ENCODE assay signal across 8 cellular contexts in the genomic region with DNA sequence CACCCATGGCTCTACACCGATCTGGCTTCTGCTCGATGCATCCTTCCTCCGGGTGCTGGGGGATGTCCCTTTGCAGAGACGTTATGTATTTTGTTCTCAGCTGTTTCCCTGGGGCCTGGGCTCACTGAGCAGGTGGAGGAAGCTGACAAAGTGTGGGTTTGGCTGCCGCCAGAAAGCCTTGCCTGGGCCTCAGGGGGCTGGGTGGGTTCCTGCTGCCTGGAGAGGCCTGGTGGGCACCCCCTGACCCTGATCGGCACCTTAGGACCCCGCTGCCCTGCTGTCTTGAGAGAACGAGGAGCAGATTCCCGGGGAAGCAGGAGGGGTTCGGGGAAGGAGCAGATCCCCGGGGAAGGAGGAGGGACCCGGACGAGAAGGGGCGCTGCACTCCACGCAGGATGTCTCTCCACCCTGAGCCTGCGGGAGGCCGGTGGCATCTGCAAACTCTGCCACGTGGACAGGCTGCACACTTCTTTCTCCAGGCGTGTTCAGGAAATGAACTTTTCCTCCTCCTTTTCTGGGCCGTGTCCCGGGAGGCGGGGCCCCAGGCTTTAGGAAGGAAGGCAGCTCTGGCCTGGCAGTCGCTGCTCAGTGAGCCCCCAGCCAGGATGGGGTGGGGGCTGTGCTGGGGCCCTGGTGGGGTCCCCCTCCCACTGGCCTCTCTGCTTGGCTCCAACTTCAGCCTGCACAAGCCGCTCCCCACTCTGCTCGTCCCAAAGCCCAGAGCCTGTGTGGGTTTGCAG.
DNase-seq lines count a peak whose midpoint lies in the region; ATAC-seq, FAIRE-seq and TF ChIP-seq lines count a peak whose summit lies in the region.

No MANE protein-coding gene starts in this region.

- H4K20me1 ChIP-seq in Loucy (ENCODE audit: insufficient read depth, low read length, poor library complexity, severe bottlenecking) (no peaks in the 10 kb centered on the region), endothelial cell of umbilical vein (replicated peaks; ENCODE audit: control insufficient read depth, extremely low read depth, insufficient read depth, low read length) (no peaks in the 10 kb centered on the region)

- intact Hi-C loops in endothelial cell of umbilical vein (cut with micrococcal nuclease), result loop anchor here (1.0 kb wide), 1 partner anchor 19 kb away; no protein-coding TSS in a partner anchor

- H3K9ac ChIP-seq in Loucy (ENCODE audit: low read depth, low read length, poor library complexity, severe bottlenecking) (peak overlapping the region; percentile 84), endothelial cell of umbilical vein (replicated peaks; ENCODE audit: extremely low read depth, insufficient read depth, low read length) (no peak overlapping the region)

- no peaks in the 10 kb centered on the region for H3K36me3 ChIP-seq in Loucy (ENCODE audit: insufficient read depth, low read length)
- no peaks in the 10 kb centered on the region for H3K36me3 ChIP-seq in endothelial cell of umbilical vein (ENCODE audit: control insufficient read depth in 2 of 2, extremely low read depth in 1 of 2, insufficient read depth in 2 of 2, low read length in 2 of 2)
- H3K36me3 ChIP-seq in neutrophil, result no peaks in the 10 kb centered on the region

- H3K9me1 ChIP-seq in endothelial cell of umbilical vein (replicated peaks; ENCODE audit: control insufficient read depth, extremely low read depth, insufficient read depth, low read length), result no peaks in the 10 kb centered on the region

- POLR2A ChIA-PET in endothelial cell of umbilical vein (lab: Charles Lee), result interaction anchor here (1.6 kb wide), 1 partner anchor 19 kb away, joined by 5 read pairs; no protein-coding TSS in a partner anchor

- FAIRE-seq in endothelial cell of umbilical vein (lab: Jason Lieb, UNC) (peak; percentile 93), D721Med (lab: Jason Lieb, UNC) (no peak)

- no peak overlapping the region for H3K4me3 ChIP-seq in AG10803 (ENCODE audit: low read length)
- peak overlapping the region; percentile 36 for H3K4me3 ChIP-seq in Loucy (ENCODE audit: low read length, poor library complexity, severe bottlenecking)
- H3K4me3 ChIP-seq in endothelial cell of umbilical vein (replicated peaks in 1 of 3; ENCODE audit: insufficient read depth in 1 of 3, low read depth in 1 of 3, low read length in 3 of 3), result no peak overlapping the region
- H3K4me3 ChIP-seq in neutrophil (ENCODE audit: low read depth in 1 of 2, low read length in 1 of 2), result no peak overlapping the region

- peak; percentile 34 for TF ChIP-seq CTCF in AG10803 (conservative IDR thresholded peaks at IDR 0.05; ENCODE audit: low read length)
- TF ChIP-seq CTCF in Loucy (conservative IDR thresholded peaks at IDR 0.05; ENCODE audit: low read length), result 0 out of 2 replicates have a peak, but pooled peaks have one; percentile 20
- TF ChIP-seq CTCF in endothelial cell of umbilical vein (IDR thresholded peaks at IDR 0.05; ENCODE audit: extremely low read depth in 1 of 2, insufficient read depth in 1 of 2, low read depth in 1 of 2, low read length in 2 of 2), result no peak
- no peak for TF ChIP-seq CTCF in neutrophil (IDR thresholded peaks at IDR 0.05)
- no peak for TF ChIP-seq CTCF in D721Med (IDR thresholded peaks at IDR 0.05; ENCODE audit: insufficient read depth, missing control alignments)

- H3K4me1 ChIP-seq in Loucy (ENCODE audit: insufficient read depth, low read length, poor library complexity, severe bottlenecking), result peaks cover 43% of the 10 kb centered on the region
- H3K4me1 ChIP-seq in endothelial cell of umbilical vein (ENCODE audit: control insufficient read depth, extremely low read depth, insufficient read depth, low read length), result peaks cover 13% of the 10 kb centered on the region
- no peaks in the 10 kb centered on the region for H3K4me1 ChIP-seq in neutrophil (ENCODE audit: control insufficient read depth in 1 of 2, insufficient read depth in 1 of 2, low read depth in 1 of 2, low read length in 1 of 2)

- H3K27ac ChIP-seq in endothelial cell of umbilical vein (ENCODE audit: insufficient read depth, low read depth, low read length), result no peak overlapping the region
- peak overlapping the region; percentile 78 for H3K27ac ChIP-seq in neutrophil

- no TSS peak for BruUV-seq in endothelial cell of umbilical vein (replicated peaks; lab: Mats Ljungman, UMichigan)

- dilution Hi-C loops in endothelial cell of umbilical vein (cut with MboI; ENCODE audit: extremely low pct_ligation_motif_present, low sequenced_read_pairs), result no loop called here

- ATAC-seq in HG02852 (IDR thresholded peaks at IDR 0.05; ENCODE audit: unreplicated experiment), result no peak

- no peaks in the 10 kb centered on the region for H3K9me2 ChIP-seq in Loucy (replicated peaks; ENCODE audit: low read depth, low read length)

- H3F3A ChIP-seq in Loucy (ENCODE audit: low read depth), result 0 out of 2 replicates have a peak, but pooled peaks cover 5% of the 10 kb centered on the region

- H2AFZ ChIP-seq in Loucy (ENCODE audit: low read length) (no peak overlapping the region), endothelial cell of umbilical vein (ENCODE audit: low read depth, low read length) (peak overlapping the region; percentile 17)

- no peaks in the 10 kb centered on the region for H3K27me3 ChIP-seq in Loucy (ENCODE audit: insufficient read depth, low read length, poor library complexity, severe bottlenecking)
- H3K27me3 ChIP-seq in endothelial cell of umbilical vein (ENCODE audit: control insufficient read depth in 2 of 2, insufficient read depth in 2 of 2, low read length in 2 of 2), result no peaks in the 10 kb centered on the region
- H3K27me3 ChIP-seq in neutrophil, result peaks cover 17% of the 10 kb centered on the region

- H3K79me2 ChIP-seq in Loucy (ENCODE audit: insufficient read depth, low read length), result no peaks in the 10 kb centered on the region
- H3K79me2 ChIP-seq in endothelial cell of umbilical vein (ENCODE audit: control insufficient read depth, insufficient read depth, low read length), result no peaks in the 10 kb centered on the region

- DNase-seq in AG10803 (ENCODE audit: low read depth) (peak; percentile 87), endothelial cell of umbilical vein (ENCODE audit: low read depth, low spot score) (peak; percentile 72), inferior parietal cortex (ENCODE audit: extremely low spot score) (no peak), D721Med (ENCODE audit: insufficient read length, low spot score) (no peak)
- DNase-seq in NK-92 treated with Interleukin-12 subunit alpha and Interleukin-12 subunit beta, amount 100 ng/mL, for 24 hours (lab: John Stamatoyannopoulos, UW), result no peak

- H3K9me3 ChIP-seq in Loucy (ENCODE audit: insufficient read depth, low read depth, low read length) (no peaks in the 10 kb centered on the region), endothelial cell of umbilical vein (replicated peaks; ENCODE audit: control insufficient read depth, insufficient read depth, low read length) (no peaks in the 10 kb centered on the region), neutrophil (no peaks in the 10 kb centered on the region)

- CTCF ChIA-PET in endothelial cell of umbilical vein (lab: Charles Lee), result interaction anchor here (1.0 to 1.2 kb wide), 3 partner anchors 18 to 151 kb away, joined by 4 to 9 read pairs (median 6); no protein-coding TSS in a partner anchor

- peak; percentile 62 for TF ChIP-seq POLR2A in endothelial cell of umbilical vein (IDR thresholded peaks at IDR 0.05; ENCODE audit: low read depth, low read length)

- peak overlapping the region; percentile 56 for H3K4me2 ChIP-seq in Loucy (ENCODE audit: low read depth, low read length, poor library complexity, severe bottlenecking)
- H3K4me2 ChIP-seq in endothelial cell of umbilical vein (ENCODE audit: insufficient read depth, low read length), result no peak overlapping the region

TF ChIP-seq in endothelial cell of umbilical vein, 7 proteins besides CTCF, POLR2A, EP300 and RAD21:
- no peak for TF ChIP-seq EZH2 (IDR thresholded peaks at IDR 0.05; ENCODE audit: borderline replicate concordance, low read depth, low read length, severe bottlenecking)
- peak; percentile 32 for TF ChIP-seq POLR2AphosphoS5 (IDR thresholded peaks at IDR 0.05; ENCODE audit: insufficient read depth, low read depth, low read length)
- no peak for TF ChIP-seq FOS (IDR thresholded peaks at IDR 0.05; ENCODE audit: borderline replicate concordance, insufficient read depth, low read length)
- no peak for TF ChIP-seq JUN (IDR thresholded peaks at IDR 0.05; ENCODE audit: borderline replicate concordance, insufficient read depth, insufficient read length, low read depth)
- TF ChIP-seq, protein P1, sequence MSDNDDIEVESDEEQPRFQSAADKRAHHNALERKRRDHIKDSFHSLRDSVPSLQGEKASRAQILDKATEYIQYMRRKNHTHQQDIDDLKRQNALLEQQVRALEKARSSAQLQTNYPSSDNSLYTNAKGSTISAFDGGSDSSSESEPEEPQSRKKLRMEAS (IDR thresholded peaks at IDR 0.05; ENCODE audit: insufficient read depth, insufficient read length), result peak; percentile 80
- TF ChIP-seq GATA2 (IDR thresholded peaks at IDR 0.05; ENCODE audit: insufficient read depth, insufficient read length, low read depth, low read length), result no peak
- peak; percentile 81 for TF ChIP-seq MYC (IDR thresholded peaks at IDR 0.05; ENCODE audit: low read depth, low read length)
TF ChIP-seq in endothelial cell of umbilical vein: peak in this region for 3.

Comparison
In these comparisons a context has a peak if more than half of its experiments do, and no peak if none do; other contexts are left out.
1. DNase-seq: peak in AG10803 (single experiment) and endothelial cell of umbilical vein (single experiment); none in inferior parietal cortex (single experiment), D721Med (single experiment) and NK-92 treated with Interleukin-12 subunit alpha and Interleukin-12 subunit beta, amount 100 ng/mL, for 24 hours (single experiment).
2. CTCF ChIP-seq: peak in AG10803 (single experiment) and Loucy (single experiment); none in endothelial cell of umbilical vein (0 of 2), neutrophil (single experiment) and D721Med (single experiment).